Comparison of ENCODE assay signal across 1 cellular context in the genomic region with DNA sequence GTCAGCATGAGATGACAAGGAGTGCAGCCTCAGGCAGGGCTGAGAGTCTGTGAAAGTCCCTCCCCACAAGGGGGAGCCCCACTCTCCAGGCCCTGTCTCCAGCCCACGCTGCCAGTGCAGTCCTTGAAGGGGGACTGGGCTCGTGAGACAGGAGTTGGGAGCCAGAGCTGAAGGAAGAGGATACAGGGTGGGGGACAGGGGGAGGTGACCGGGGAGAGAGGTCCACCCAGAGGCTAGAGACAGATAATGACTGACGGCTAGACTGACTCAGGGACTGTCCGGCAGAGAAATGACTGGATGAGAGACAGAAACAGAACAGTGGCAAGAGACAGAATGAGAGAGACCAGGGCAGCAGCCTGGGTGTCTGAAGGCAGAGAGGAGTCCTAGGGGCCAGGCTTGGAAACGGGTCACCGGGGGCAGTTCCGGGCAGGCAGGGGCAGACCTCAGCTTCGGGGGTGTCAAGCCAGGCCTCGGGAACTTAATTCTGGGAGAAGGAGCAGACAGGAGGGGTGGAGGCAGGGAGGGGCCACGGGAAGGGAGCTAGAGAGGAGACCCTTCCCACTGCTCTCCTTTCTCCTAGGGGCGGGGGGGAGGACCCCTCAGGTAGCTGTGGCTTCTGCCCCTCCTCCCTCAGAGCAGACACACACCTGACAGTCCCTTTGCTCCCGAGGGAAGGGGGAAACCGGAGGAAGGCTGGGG.
TF ChIP-seq lines count a peak whose summit lies in the region.

No MANE protein-coding gene starts in this region.

TF ChIP-seq in GM12878, 131 proteins besides CTCF, POLR2A, EP300 and RAD21 (continues in another document):
- TF ChIP-seq CHD4 (IDR thresholded peaks at IDR 0.05) (no peak), NR2C1 (IDR thresholded peaks at IDR 0.05) (no peak), KDM1A (IDR thresholded peaks at IDR 0.05; ENCODE audit: borderline replicate concordance) (no peak), NR2C2 (IDR thresholded peaks at IDR 0.05; ENCODE audit: borderline replicate concordance, control insufficient read depth, insufficient read length, low read depth) (no peak), TAF1 (IDR thresholded peaks at IDR 0.05; ENCODE audit: borderline replicate concordance, low read depth, low read length) (no peak), HDAC2 (IDR thresholded peaks at IDR 0.05) (no peak), TARDBP (IDR thresholded peaks at IDR 0.05; ENCODE audit: borderline replicate concordance) (no peak), STAT1 (conservative IDR thresholded peaks at IDR 0.05) (0 out of 2 replicates have a peak, but pooled peaks have one; percentile 62), ZZZ3 (IDR thresholded peaks at IDR 0.05; ENCODE audit: control insufficient read depth, insufficient read length, low read depth) (no peak), SUPT20H (IDR thresholded peaks at IDR 0.05; ENCODE audit: borderline replicate concordance, control insufficient read depth, low read depth, low read length) (no peak), E2F8 (IDR thresholded peaks at IDR 0.05; ENCODE audit: low read depth, partially characterized antibody) (no peak), MYB (IDR thresholded peaks at IDR 0.05; ENCODE audit: borderline replicate concordance, low read depth, low read length) (no peak), BACH1 (IDR thresholded peaks at IDR 0.05; ENCODE audit: borderline replicate concordance) (0 out of 2 replicates have a peak, but pooled peaks have one; percentile 25), NFYA (IDR thresholded peaks at IDR 0.05; ENCODE audit: borderline replicate concordance, low read depth, low read length) (no peak), RBBP5 (conservative IDR thresholded peaks at IDR 0.05) (no peak), CREM (IDR thresholded peaks at IDR 0.05; ENCODE audit: low read depth) (no peak), ZNF207 (IDR thresholded peaks at IDR 0.05; ENCODE audit: borderline replicate concordance) (no peak), ELK1 (IDR thresholded peaks at IDR 0.05; ENCODE audit: low read depth, low read length) (no peak; the same call in 1 of the 2 replicates), SMAD5 (IDR thresholded peaks at IDR 0.05; ENCODE audit: low read depth) (no peak), IRF4 (IDR thresholded peaks at IDR 0.05; ENCODE audit: low read depth, low read length) (no peak), FOXM1 (IDR thresholded peaks at IDR 0.05; ENCODE audit: low read depth, low read length) (no peak), SIN3A (IDR thresholded peaks at IDR 0.05; ENCODE audit: low read depth, low read length) (0 out of 2 replicates have a peak, but pooled peaks have one; percentile 26), MEF2B (IDR thresholded peaks at IDR 0.05; ENCODE audit: partially characterized antibody, poor library complexity, severe bottlenecking) (no peak), TCF12 (IDR thresholded peaks at IDR 0.05; ENCODE audit: low read depth, low read length) (no peak), BMI1 (IDR thresholded peaks at IDR 0.05; ENCODE audit: borderline replicate concordance) (no peak), RAD51 (IDR thresholded peaks at IDR 0.05) (no peak), HDAC6 (IDR thresholded peaks at IDR 0.05; ENCODE audit: unreplicated experiment) (no peak), CHD1 (IDR thresholded peaks at IDR 0.05; ENCODE audit: low read depth, low read length) (no peak)
- TF ChIP-seq, protein P1, sequence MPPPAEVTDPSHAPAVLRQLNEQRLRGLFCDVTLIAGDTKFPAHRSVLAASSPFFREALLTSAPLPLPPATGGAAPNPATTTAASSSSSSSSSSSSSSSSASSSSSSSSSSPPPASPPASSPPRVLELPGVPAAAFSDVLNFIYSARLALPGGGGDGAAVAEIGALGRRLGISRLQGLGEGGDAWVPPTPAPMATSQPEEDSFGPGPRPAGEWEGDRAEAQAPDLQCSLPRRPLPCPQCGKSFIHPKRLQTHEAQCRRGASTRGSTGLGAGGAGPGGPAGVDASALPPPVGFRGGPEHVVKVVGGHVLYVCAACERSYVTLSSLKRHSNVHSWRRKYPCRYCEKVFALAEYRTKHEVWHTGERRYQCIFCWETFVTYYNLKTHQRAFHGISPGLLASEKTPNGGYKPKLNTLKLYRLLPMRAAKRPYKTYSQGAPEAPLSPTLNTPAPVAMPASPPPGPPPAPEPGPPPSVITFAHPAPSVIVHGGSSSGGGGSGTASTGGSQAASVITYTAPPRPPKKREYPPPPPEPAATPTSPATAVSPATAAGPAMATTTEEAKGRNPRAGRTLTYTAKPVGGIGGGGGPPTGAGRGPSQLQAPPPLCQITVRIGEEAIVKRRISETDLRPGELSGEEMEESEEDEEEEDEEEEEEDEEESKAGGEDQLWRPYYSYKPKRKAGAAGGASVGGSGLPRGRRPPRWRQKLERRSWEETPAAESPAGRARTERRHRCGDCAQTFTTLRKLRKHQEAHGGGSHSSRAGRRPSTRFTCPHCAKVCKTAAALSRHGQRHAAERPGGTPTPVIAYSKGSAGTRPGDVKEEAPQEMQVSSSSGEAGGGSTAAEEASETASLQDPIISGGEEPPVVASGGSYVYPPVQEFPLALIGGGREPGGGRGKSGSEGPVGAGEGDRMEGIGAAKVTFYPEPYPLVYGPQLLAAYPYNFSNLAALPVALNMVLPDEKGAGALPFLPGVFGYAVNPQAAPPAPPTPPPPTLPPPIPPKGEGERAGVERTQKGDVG (CRISPR knock-in tag; IDR thresholded peaks at IDR 0.05): no peak
- TF ChIP-seq, protein P2, sequence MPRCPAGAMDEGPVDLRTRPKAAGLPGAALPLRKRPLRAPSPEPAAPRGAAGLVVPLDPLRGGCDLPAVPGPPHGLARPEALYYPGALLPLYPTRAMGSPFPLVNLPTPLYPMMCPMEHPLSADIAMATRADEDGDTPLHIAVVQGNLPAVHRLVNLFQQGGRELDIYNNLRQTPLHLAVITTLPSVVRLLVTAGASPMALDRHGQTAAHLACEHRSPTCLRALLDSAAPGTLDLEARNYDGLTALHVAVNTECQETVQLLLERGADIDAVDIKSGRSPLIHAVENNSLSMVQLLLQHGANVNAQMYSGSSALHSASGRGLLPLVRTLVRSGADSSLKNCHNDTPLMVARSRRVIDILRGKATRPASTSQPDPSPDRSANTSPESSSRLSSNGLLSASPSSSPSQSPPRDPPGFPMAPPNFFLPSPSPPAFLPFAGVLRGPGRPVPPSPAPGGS (IDR thresholded peaks at IDR 0.05; ENCODE audit: borderline replicate concordance, insufficient read depth, low read depth, low read length, poor library complexity, severe bottlenecking): no peak
- TF ChIP-seq, protein P3, sequence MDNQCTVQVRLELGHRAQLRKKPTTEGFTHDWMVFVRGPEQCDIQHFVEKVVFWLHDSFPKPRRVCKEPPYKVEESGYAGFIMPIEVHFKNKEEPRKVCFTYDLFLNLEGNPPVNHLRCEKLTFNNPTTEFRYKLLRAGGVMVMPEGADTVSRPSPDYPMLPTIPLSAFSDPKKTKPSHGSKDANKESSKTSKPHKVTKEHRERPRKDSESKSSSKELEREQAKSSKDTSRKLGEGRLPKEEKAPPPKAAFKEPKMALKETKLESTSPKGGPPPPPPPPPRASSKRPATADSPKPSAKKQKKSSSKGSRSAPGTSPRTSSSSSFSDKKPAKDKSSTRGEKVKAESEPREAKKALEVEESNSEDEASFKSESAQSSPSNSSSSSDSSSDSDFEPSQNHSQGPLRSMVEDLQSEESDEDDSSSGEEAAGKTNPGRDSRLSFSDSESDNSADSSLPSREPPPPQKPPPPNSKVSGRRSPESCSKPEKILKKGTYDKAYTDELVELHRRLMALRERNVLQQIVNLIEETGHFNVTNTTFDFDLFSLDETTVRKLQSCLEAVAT (IDR thresholded peaks at IDR 0.05): 0 out of 2 replicates have a peak, but pooled peaks have one; percentile 18
- TF ChIP-seq, protein P4, sequence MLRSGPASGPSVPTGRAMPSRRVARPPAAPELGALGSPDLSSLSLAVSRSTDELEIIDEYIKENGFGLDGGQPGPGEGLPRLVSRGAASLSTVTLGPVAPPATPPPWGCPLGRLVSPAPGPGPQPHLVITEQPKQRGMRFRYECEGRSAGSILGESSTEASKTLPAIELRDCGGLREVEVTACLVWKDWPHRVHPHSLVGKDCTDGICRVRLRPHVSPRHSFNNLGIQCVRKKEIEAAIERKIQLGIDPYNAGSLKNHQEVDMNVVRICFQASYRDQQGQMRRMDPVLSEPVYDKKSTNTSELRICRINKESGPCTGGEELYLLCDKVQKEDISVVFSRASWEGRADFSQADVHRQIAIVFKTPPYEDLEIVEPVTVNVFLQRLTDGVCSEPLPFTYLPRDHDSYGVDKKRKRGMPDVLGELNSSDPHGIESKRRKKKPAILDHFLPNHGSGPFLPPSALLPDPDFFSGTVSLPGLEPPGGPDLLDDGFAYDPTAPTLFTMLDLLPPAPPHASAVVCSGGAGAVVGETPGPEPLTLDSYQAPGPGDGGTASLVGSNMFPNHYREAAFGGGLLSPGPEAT (IDR thresholded peaks at IDR 0.05; ENCODE audit: low read depth): peak; percentile 71
- TF ChIP-seq, protein P5, sequence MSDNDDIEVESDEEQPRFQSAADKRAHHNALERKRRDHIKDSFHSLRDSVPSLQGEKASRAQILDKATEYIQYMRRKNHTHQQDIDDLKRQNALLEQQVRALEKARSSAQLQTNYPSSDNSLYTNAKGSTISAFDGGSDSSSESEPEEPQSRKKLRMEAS (IDR thresholded peaks at IDR 0.05; ENCODE audit: low read depth, low read length): no peak
- TF ChIP-seq, protein P6, sequence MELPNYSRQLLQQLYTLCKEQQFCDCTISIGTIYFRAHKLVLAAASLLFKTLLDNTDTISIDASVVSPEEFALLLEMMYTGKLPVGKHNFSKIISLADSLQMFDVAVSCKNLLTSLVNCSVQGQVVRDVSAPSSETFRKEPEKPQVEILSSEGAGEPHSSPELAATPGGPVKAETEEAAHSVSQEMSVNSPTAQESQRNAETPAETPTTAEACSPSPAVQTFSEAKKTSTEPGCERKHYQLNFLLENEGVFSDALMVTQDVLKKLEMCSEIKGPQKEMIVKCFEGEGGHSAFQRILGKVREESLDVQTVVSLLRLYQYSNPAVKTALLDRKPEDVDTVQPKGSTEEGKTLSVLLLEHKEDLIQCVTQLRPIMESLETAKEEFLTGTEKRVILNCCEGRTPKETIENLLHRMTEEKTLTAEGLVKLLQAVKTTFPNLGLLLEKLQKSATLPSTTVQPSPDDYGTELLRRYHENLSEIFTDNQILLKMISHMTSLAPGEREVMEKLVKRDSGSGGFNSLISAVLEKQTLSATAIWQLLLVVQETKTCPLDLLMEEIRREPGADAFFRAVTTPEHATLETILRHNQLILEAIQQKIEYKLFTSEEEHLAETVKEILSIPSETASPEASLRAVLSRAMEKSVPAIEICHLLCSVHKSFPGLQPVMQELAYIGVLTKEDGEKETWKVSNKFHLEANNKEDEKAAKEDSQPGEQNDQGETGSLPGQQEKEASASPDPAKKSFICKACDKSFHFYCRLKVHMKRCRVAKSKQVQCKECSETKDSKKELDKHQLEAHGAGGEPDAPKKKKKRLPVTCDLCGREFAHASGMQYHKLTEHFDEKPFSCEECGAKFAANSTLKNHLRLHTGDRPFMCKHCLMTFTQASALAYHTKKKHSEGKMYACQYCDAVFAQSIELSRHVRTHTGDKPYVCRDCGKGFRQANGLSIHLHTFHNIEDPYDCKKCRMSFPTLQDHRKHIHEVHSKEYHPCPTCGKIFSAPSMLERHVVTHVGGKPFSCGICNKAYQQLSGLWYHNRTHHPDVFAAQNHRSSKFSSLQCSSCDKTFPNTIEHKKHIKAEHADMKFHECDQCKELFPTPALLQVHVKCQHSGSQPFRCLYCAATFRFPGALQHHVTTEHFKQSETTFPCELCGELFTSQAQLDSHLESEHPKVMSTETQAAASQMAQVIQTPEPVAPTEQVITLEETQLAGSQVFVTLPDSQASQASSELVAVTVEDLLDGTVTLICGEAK (IDR thresholded peaks at IDR 0.05; ENCODE audit: borderline replicate concordance): no peak
- TF ChIP-seq, protein P7, sequence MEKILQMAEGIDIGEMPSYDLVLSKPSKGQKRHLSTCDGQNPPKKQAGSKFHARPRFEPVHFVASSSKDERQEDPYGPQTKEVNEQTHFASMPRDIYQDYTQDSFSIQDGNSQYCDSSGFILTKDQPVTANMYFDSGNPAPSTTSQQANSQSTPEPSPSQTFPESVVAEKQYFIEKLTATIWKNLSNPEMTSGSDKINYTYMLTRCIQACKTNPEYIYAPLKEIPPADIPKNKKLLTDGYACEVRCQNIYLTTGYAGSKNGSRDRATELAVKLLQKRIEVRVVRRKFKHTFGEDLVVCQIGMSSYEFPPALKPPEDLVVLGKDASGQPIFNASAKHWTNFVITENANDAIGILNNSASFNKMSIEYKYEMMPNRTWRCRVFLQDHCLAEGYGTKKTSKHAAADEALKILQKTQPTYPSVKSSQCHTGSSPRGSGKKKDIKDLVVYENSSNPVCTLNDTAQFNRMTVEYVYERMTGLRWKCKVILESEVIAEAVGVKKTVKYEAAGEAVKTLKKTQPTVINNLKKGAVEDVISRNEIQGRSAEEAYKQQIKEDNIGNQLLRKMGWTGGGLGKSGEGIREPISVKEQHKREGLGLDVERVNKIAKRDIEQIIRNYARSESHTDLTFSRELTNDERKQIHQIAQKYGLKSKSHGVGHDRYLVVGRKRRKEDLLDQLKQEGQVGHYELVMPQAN (conservative IDR thresholded peaks at IDR 0.05): no peak
- TF ChIP-seq, protein P8, sequence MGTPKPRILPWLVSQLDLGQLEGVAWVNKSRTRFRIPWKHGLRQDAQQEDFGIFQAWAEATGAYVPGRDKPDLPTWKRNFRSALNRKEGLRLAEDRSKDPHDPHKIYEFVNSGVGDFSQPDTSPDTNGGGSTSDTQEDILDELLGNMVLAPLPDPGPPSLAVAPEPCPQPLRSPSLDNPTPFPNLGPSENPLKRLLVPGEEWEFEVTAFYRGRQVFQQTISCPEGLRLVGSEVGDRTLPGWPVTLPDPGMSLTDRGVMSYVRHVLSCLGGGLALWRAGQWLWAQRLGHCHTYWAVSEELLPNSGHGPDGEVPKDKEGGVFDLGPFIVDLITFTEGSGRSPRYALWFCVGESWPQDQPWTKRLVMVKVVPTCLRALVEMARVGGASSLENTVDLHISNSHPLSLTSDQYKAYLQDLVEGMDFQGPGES (IDR thresholded peaks at IDR 0.05): no peak
